Comparison of ENCODE assay signal across 8 cellular contexts in the genomic region with DNA sequence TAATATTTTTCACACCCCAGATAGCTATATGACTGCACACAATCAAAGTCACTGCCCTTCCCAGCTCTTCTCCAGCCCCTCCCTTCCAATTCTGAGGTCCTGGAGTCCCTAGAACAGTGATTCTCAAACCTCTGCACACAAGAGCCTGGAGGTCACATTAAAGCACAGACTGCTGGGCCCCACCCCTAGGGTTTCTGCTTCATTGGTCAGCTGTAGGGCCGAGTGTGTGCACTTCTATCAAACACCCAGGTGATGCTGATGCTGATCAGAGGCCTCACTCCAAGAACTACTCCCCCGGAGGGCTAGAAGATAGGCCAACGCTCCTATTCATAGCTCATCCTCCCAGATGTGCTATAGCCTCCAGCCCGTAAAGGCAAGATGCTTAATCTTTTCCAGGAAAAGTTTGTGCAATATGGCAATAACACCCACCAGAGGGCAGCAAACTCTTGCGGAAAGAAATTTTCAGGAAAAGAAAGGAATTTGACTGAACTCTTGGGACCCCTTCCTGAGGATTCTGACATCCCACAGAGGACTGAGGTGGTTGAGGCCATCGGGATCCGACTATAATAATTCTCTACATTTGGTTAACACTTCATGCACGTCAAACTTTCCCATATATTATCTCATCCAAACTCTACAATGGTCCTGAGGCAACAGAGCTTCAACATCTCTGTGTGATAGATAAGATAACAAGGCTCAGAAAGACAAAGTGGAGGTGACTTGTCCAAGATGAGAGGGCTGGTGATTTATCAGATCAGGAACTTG.
DNase-seq lines count a peak whose midpoint lies in the region; ATAC-seq, FAIRE-seq and TF ChIP-seq lines count a peak whose summit lies in the region.

No MANE protein-coding gene starts in this region.

- DNase-seq in AG20443 (ENCODE audit: low spot score) (peak; percentile 72), NCI-H524 treated with DMSO at 0.1 percent for 48 hours (lab: John Stamatoyannopoulos, UW) (peak; percentile 10), cerebellar cortex (ENCODE audit: low spot score) (peak; percentile 50), left lobe of liver (ENCODE audit: low spot score) (no peak), urothelium cell line (ENCODE audit: low spot score) (peak; percentile 66)

- no peak for FAIRE-seq in urothelium cell line (lab: Jason Lieb, UNC)

- TF ChIP-seq CTCF in GM12875 (IDR thresholded peaks at IDR 0.05; ENCODE audit: borderline replicate concordance, insufficient read depth, low read depth, low read length) = peak; percentile 31; the same call in 1 of the 2 replicates

- H3K4me3 ChIP-seq in GM12875 (ENCODE audit: low read depth, low read length) = no peak overlapping the region

- ATAC-seq in left lobe of liver = peak; percentile 70
- no peak for ATAC-seq in HG03039 (IDR thresholded peaks at IDR 0.05; ENCODE audit: unreplicated experiment)
- ATAC-seq in esophagus mucosa = no peak
